In the genomic region with DNA sequence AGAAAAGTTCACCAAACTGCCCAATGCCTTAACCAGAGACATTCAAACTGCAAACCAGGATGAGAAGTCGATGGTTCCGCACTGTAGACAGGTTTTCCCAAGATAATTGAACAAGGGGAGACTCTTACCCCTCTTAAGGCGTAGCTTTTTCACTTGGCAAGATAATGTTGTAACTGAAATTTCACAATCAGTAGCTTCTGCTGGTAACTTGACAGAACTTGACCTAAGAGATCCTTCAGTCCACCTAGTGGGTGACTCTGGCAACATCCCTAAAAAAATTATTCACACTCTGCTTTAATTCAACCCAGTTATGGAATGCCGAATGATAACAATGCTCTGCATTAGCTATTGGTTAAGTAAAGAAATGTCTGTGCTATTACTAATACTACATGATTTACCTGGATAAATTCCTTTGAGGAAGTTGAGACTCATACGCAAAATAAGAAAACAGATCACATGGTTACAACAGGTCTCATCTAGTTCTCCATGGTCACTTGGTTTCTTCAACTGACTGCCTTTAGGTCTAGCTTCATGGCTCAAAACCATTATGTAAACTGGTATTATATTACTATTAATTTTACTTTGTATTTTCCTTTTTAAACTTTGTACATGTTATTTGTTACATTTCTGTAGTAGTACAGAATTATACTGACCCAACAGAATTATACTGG, we compare ENCODE assay signal across 8 cellular contexts. TPM values are rescaled to one million over a fixed set of nuclear protein-coding genes. Genes with fewer than 3 reads are reported as not detected.
DNase-seq lines count a peak whose midpoint lies in the region; FAIRE-seq and TF ChIP-seq lines count a peak whose summit lies in the region.

No MANE protein-coding gene starts in this region.

- DNase-seq in EL (peak; percentile 58), ascending aorta (ENCODE audit: low spot score in 2 of 2) (no peak), kidney (no peak), GM19240 (ENCODE audit: insufficient read length, low spot score) (no peak), RPMI8226 (no peak), DMS153 (lab: John Stamatoyannopoulos, UW) (no peak)
- no peak for DNase-seq in activated CD8-positive, alpha-beta memory T cell treated with anti-CD3 and anti-CD28 coated beads, Interleukin-2, amount 50 U/mL, for 48 hours

- H3K9ac ChIP-seq in kidney (ENCODE audit: low read length in 2 of 2): no peak overlapping the region

- H3K27ac ChIP-seq in ascending aorta: peak overlapping the region in 1 of 2 donors; percentile 15
- peak overlapping the region in 1 of 2 donors; percentile 23 for H3K27ac ChIP-seq in kidney (ENCODE audit: low read depth in 2 of 2, low read length in 2 of 2)

- no peaks in the 10 kb centered on the region for H3K36me3 ChIP-seq in ascending aorta
- no peaks in the 10 kb centered on the region for H3K36me3 ChIP-seq in kidney (ENCODE audit: control insufficient read depth in 1 of 2, insufficient read depth in 2 of 2, low read length in 2 of 2)

- H3K4me1 ChIP-seq in ascending aorta (peaks cover 3 to 46% of the 10 kb centered on the region in 2 donors), kidney (ENCODE audit: control insufficient read depth in 1 of 2, insufficient read depth in 1 of 2, low read depth in 1 of 2, low read length in 2 of 2) (peaks cover 4 to 6% of the 10 kb centered on the region in 2 donors)

- TF ChIP-seq RAD21 in Ishikawa (IDR thresholded peaks at IDR 0.05; ENCODE audit: low read depth): peak; percentile 64

- TF ChIP-seq CTCF in ascending aorta (IDR thresholded peaks at IDR 0.05): peak; percentile 8 to 32 (median 22)
- TF ChIP-seq CTCF in kidney (IDR thresholded peaks at IDR 0.05; ENCODE audit: borderline replicate concordance, extremely low read depth, insufficient read depth): peak; percentile 34

- H3K27me3 ChIP-seq in ascending aorta: no peaks in the 10 kb centered on the region

- FAIRE-seq in kidney (lab: Jason Lieb, UNC): no peak

- TF ChIP-seq EP300 in Ishikawa (IDR thresholded peaks at IDR 0.05; ENCODE audit: borderline replicate concordance): no peak

- intact Hi-C loops in ascending aorta (cut with DNase I) (no loop called here), kidney (cut with DNase I) (no loop called here)

- H3K4me3 ChIP-seq in ascending aorta: no peak overlapping the region
- H3K4me3 ChIP-seq in kidney (ENCODE audit: low read length in 2 of 2): peak overlapping the region in 1 of 2 donors; percentile 45

- H3K9me3 ChIP-seq in ascending aorta (no peaks in the 10 kb centered on the region), kidney (ENCODE audit: control insufficient read depth in 1 of 2, low read length in 2 of 2) (no peaks in the 10 kb centered on the region)

TF ChIP-seq in Ishikawa, 13 proteins besides CTCF, POLR2A, EP300 and RAD21:
- TF ChIP-seq, protein P1, sequence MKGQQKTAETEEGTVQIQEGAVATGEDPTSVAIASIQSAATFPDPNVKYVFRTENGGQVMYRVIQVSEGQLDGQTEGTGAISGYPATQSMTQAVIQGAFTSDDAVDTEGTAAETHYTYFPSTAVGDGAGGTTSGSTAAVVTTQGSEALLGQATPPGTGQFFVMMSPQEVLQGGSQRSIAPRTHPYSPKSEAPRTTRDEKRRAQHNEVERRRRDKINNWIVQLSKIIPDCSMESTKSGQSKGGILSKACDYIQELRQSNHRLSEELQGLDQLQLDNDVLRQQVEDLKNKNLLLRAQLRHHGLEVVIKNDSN (IDR thresholded peaks at IDR 0.05): no peak
- peak; percentile 74 for TF ChIP-seq CEBPB (IDR thresholded peaks at IDR 0.05)
- TF ChIP-seq NFIC (IDR thresholded peaks at IDR 0.05): no peak
- TF ChIP-seq EGR1 (IDR thresholded peaks at IDR 0.05): no peak
- no peak for TF ChIP-seq ZBTB7A (IDR thresholded peaks at IDR 0.05; ENCODE audit: low read depth)
- no peak for TF ChIP-seq TEAD4 (IDR thresholded peaks at IDR 0.05)
- TF ChIP-seq CREB1 (IDR thresholded peaks at IDR 0.05; ENCODE audit: low read depth): no peak

RNA-seq across cellular contexts. Expression of a gene that starts 9.1 kb away (rescaled TPM):
- total RNA-seq in ascending aorta (20.3 TPM), kidney (58.5 TPM)
- 12.8 TPM for polyA plus RNA-seq in kidney (ENCODE audit: insufficient read depth, low read depth, low replicate concordance)
